7 cellular contexts compared by ENCODE assay signal in genomic region chrX:44244008-44244407, GRCh38.
DNase-seq lines count a peak whose midpoint lies in the region; ATAC-seq, FAIRE-seq and TF ChIP-seq lines count a peak whose summit lies in the region.

No MANE protein-coding gene starts in this region.

- dilution Hi-C loops in mammary epithelial cell (cut with HindIII; ENCODE audit: low sequenced_read_pairs) = no loop called here

- H3K4me1 ChIP-seq in MM.1S (ENCODE audit: low read length) (no peaks in the 10 kb centered on the region), mammary epithelial cell (ENCODE audit: insufficient read depth, low read length) (no peaks in the 10 kb centered on the region)

- ATAC-seq in activated T-cell treated with anti-CD3 and anti-CD28 coated beads, Interleukin-2, amount 50 U/mL, for 72 hours (replicated peaks in 1 of 2) = no peak
- ATAC-seq in HG02759 (IDR thresholded peaks at IDR 0.05; ENCODE audit: unreplicated experiment) = no peak

- H3F3A ChIP-seq in MM.1S (ENCODE audit: insufficient read depth, low read length) = no peaks in the 10 kb centered on the region

- peaks cover 27% of the 10 kb centered on the region for H3K4me1 Mint-ChIP-seq in activated T-cell treated with anti-CD3 and anti-CD28 coated beads, Interleukin-2, amount 50 U/mL, for 72 hours (ENCODE audit: low read depth)

- H3K27ac ChIP-seq in MM.1S (ENCODE audit: low read length) (no peak overlapping the region), mammary epithelial cell (ENCODE audit: insufficient read depth, low read depth, low read length) (no peak overlapping the region)

- H3K4me2 ChIP-seq in MM.1S (ENCODE audit: low read depth, low read length) = no peak overlapping the region
- no peak overlapping the region for H3K4me2 ChIP-seq in mammary epithelial cell (ENCODE audit: insufficient read depth, low read depth, low read length)

- H3K9ac ChIP-seq in MM.1S (ENCODE audit: low read length) (no peak overlapping the region), mammary epithelial cell (ENCODE audit: insufficient read depth, low read length) (no peak overlapping the region)

- intact Hi-C loops in mammary epithelial cell (cut with micrococcal nuclease) = loop anchor here (1.0 to 10.0 kb wide), 6 partner anchors 217 to 701 kb away; partner anchors contain the start of gene FUNDC1

- H3K79me2 ChIP-seq in MM.1S (ENCODE audit: low read length) (no peaks in the 10 kb centered on the region), mammary epithelial cell (ENCODE audit: insufficient read depth, low read length) (no peaks in the 10 kb centered on the region)

- CTCF ChIA-PET in mammary epithelial cell (lab: Charles Lee; ENCODE audit: low non-redundant PET) = interaction anchor here (0.6 to 1.5 kb wide), 4 partner anchors 279 to 430 kb away, joined by 3 to 17 read pairs (median 5); no protein-coding TSS in a partner anchor

- BruUV-seq in mammary epithelial cell (replicated peaks; lab: Mats Ljungman, UMichigan) = no TSS peak

- H3K27ac Mint-ChIP-seq in activated T-cell treated with anti-CD3 and anti-CD28 coated beads, Interleukin-2, amount 50 U/mL, for 72 hours = no peak overlapping the region

- 0% methylated on average over 1 of the region's 1 CpG for WGBS in mammary epithelial cell (ENCODE audit: low coverage, missing lambda C conversion rate)

- TF ChIP-seq CTCF in MM.1S (IDR thresholded peaks at IDR 0.05; ENCODE audit: low read length) = peak; percentile 47
- peak; percentile 60 to 64 for TF ChIP-seq CTCF in mammary epithelial cell (conservative IDR thresholded peaks at IDR 0.05 in 1 of 2, IDR thresholded peaks at IDR 0.05 in 1 of 2; ENCODE audit: extremely low read depth in 1 of 2, insufficient read depth in 1 of 2, low read depth in 1 of 2, low read length in 2 of 2)

- H4K20me1 ChIP-seq in MM.1S (ENCODE audit: insufficient read depth, low read length) (no peaks in the 10 kb centered on the region), mammary epithelial cell (ENCODE audit: insufficient read depth, low read length) (no peaks in the 10 kb centered on the region)

- no peak overlapping the region for H3K4me3 Mint-ChIP-seq in activated T-cell treated with anti-CD3 and anti-CD28 coated beads, Interleukin-2, amount 50 U/mL, for 72 hours

- peak; percentile 15 for DNase-seq in MM.1S
- peak; percentile 26 for DNase-seq in mammary epithelial cell
- DNase-seq in myocyte (ENCODE audit: low read depth) = peak; percentile 46
- DNase-seq in activated T-cell treated with anti-CD3 and anti-CD28 coated beads, Interleukin-2, amount 50 U/mL, for 72 hours = no peak
- DNase-seq in NCI-H1048 (lab: John Stamatoyannopoulos, UW) = no peak

- H3K36me3 ChIP-seq in MM.1S (replicated peaks; ENCODE audit: insufficient read depth, low read length) (no peaks in the 10 kb centered on the region), mammary epithelial cell (ENCODE audit: insufficient read depth, low read length) (no peaks in the 10 kb centered on the region)

- H3K9me3 Mint-ChIP-seq in activated T-cell treated with anti-CD3 and anti-CD28 coated beads, Interleukin-2, amount 50 U/mL, for 72 hours = no peaks in the 10 kb centered on the region

- no peak overlapping the region for H2AFZ ChIP-seq in MM.1S (ENCODE audit: low read length)
- no peak overlapping the region for H2AFZ ChIP-seq in mammary epithelial cell (ENCODE audit: low read depth, low read length)

- in situ Hi-C loops in mammary epithelial cell (cut with MboI; ENCODE audit: low sequenced_read_pairs in 2 of 2) = no loop called here

- no peaks in the 10 kb centered on the region for H3K9me2 ChIP-seq in MM.1S (replicated peaks; ENCODE audit: insufficient read depth, low read length)

- no peaks in the 10 kb centered on the region for H3K9me3 ChIP-seq in MM.1S (replicated peaks; ENCODE audit: insufficient read depth, low read length)
- H3K9me3 ChIP-seq in mammary epithelial cell (replicated peaks; ENCODE audit: insufficient read depth, low read length) = no peaks in the 10 kb centered on the region

- peak; percentile 50 for FAIRE-seq in G401.6 (lab: Jason Lieb, UNC)

- H3K4me3 ChIP-seq in MM.1S (ENCODE audit: low read length) (no peak overlapping the region), mammary epithelial cell (replicated peaks in 1 of 3; ENCODE audit: insufficient read depth in 1 of 3, low read depth in 2 of 3, low read length in 3 of 3) (no peak overlapping the region)

- no peaks in the 10 kb centered on the region for H3K36me3 Mint-ChIP-seq in activated T-cell treated with anti-CD3 and anti-CD28 coated beads, Interleukin-2, amount 50 U/mL, for 72 hours (ENCODE audit: insufficient read depth in 2 of 2)

- H3K27me3 ChIP-seq in MM.1S (replicated peaks; ENCODE audit: insufficient read depth, low read length) (no peaks in the 10 kb centered on the region), mammary epithelial cell (ENCODE audit: insufficient read depth, low read length) (peaks cover 13% of the 10 kb centered on the region)

- peaks cover 13% of the 10 kb centered on the region for H3K27me3 Mint-ChIP-seq in activated T-cell treated with anti-CD3 and anti-CD28 coated beads, Interleukin-2, amount 50 U/mL, for 72 hours (ENCODE audit: low read depth)

Comparison
In these comparisons a context has a peak if more than half of its experiments do, and no peak if none do; other contexts are left out.
1. DNase-seq: peak in MM.1S (single experiment), mammary epithelial cell (single experiment) and myocyte (single experiment); none in activated T-cell treated with anti-CD3 and anti-CD28 coated beads, Interleukin-2, amount 50 U/mL, for 72 hours (0 of 2) and NCI-H1048 (single experiment).